ENCODE assay signal across 21 cellular contexts in the genomic region with DNA sequence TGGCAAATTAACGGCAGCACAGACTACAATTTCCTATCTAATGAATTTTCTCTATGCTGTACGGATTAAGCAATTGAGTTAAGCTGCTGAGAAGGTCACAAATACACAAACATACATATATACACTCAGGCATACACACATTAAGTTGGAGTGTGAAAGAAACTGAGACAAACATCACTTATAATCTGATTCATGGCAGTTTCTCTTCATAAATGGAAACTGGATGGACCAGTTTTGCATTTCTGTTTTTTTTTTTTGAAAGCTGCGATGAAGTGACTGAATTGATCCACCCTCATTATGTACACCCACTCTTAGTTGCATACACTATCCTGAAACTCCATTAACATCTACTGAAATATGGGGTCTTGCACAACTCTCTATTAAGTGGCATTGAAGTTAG. TPM values are rescaled to one million over a fixed set of nuclear protein-coding genes. Genes with fewer than 3 reads are reported as not detected.
A peak's percentile ranks its signal among the peaks of the same experiment; 100 is the strongest.
DNase-seq lines count a peak whose midpoint lies in the region; ATAC-seq and TF ChIP-seq lines count a peak whose summit lies in the region.
"Had no signal": no experiment of that assay in that cellular context is flagged by ENCODE, and none has a peak within 500 bp of the region (broad histone marks: within the 10 kb centered on the region; RNA-seq: fewer than 3 reads in every experiment).

No MANE protein-coding gene starts in this region.

- H3K4me3 Mint-ChIP-seq in type B pancreatic cell = peak overlapping the region; percentile 60
- H3K4me3 Mint-ChIP-seq: CD4-positive, alpha-beta memory T cell had no signal

- ATAC-seq in HG03196 (IDR thresholded peaks at IDR 0.05; ENCODE audit: unreplicated experiment) = no peak

- peaks cover 7% of the 10 kb centered on the region for H3K4me1 ChIP-seq in testis
- H3K4me1 ChIP-seq: BE2C had no signal

- DNase-seq in NCI-H345 (lab: John Stamatoyannopoulos, UW) (peak; percentile 20), NCI-H345 treated with DMSO at 0.1 percent for 48 hours (lab: John Stamatoyannopoulos, UW; ENCODE audit: unreplicated experiment) (no peak), NCI-H748 (lab: John Stamatoyannopoulos, UW; ENCODE audit: unreplicated experiment) (peak; percentile 79), epithelial cell of prostate (ENCODE audit: low read depth, low spot score) (peak; percentile 45), type B pancreatic cell (ENCODE audit: extremely low spot score, unreplicated experiment) (no peak), testis (no peak), OCI-M1 (lab: John Stamatoyannopoulos, UW) (no peak)
- DNase-seq: 8988T; BE2C; CD4-positive, alpha-beta memory T cell; GF-D8; GOT3; NCI-H1048; NCI-H1436 treated with DMSO at 0.1 percent for 48 hours; NCI-H2029 treated with DMSO at 0.1 percent for 48 hours; NCI-H526 treated with DMSO at 0.1 percent for 48 hours; Peyer's patch; Right ventricle myocardium superior had no signal

- TF ChIP-seq CTCF in type B pancreatic cell (conservative IDR thresholded peaks at IDR 0.05) (no peak), testis (IDR thresholded peaks at IDR 0.05) (no peak)

- peaks cover 15% of the 10 kb centered on the region for H3K9me3 Mint-ChIP-seq in type B pancreatic cell

- no peaks in the 10 kb centered on the region for H3K36me3 ChIP-seq in testis (ENCODE audit: low read depth, missing control alignments)
- H3K36me3 ChIP-seq: BE2C, Peyer's patch had no signal

- H3K9me3 ChIP-seq in testis = no peaks in the 10 kb centered on the region
- H3K9me3 ChIP-seq: BE2C, Peyer's patch had no signal

- peak overlapping the region; percentile 67 for H3K27ac Mint-ChIP-seq in type B pancreatic cell
- H3K27ac Mint-ChIP-seq: CD4-positive, alpha-beta memory T cell had no signal

- H3K4me1 Mint-ChIP-seq in type B pancreatic cell (ENCODE audit: unreplicated experiment) = peaks cover 18% of the 10 kb centered on the region

- no peaks in the 10 kb centered on the region for H3K27me3 ChIP-seq in testis
- H3K27me3 ChIP-seq: BE2C, Peyer's patch had no signal

- no peaks in the 10 kb centered on the region for H3K27me3 Mint-ChIP-seq in type B pancreatic cell

- intact Hi-C loops in testis (cut with DNase I; ENCODE audit: low total_unique reads) = no loop called here

- TF ChIP-seq POLR2A in testis (IDR thresholded peaks at IDR 0.05) = no peak

- H3K4me3 ChIP-seq in testis = no peak overlapping the region
- H3K4me3 ChIP-seq: Peyer's patch, SK-N-MC had no signal

- H3K27ac ChIP-seq in epithelial cell of prostate (no peak overlapping the region), testis (no peak overlapping the region)
- H3K27ac ChIP-seq: KMS-11, Peyer's patch, SK-N-MC had no signal

- 95 to 97% methylated on average over 3 of the region's 3 CpGs for WGBS in testis, 2 donors

- H3K36me3 Mint-ChIP-seq in type B pancreatic cell = no peaks in the 10 kb centered on the region
- H3K36me3 Mint-ChIP-seq: CD4-positive, alpha-beta memory T cell had no signal

RNA-seq across cellular contexts. Expression of a gene that starts 32.9 kb away (rescaled TPM):
- 23.0 and 50.9 TPM in 2 replicates for total RNA-seq in type B pancreatic cell (ENCODE audit: low replicate concordance)
- 1 to 10 TPM; 7.0 to 9.2 TPM for total RNA-seq in testis
- polyA plus RNA-seq in testis (ENCODE audit: insufficient read depth, low read depth, low replicate concordance) = 9.2 TPM

Comparison
In these comparisons a context has a peak if more than half of its experiments do, and no peak if none do; other contexts are left out.
1. DNase-seq: peak in NCI-H345 (single experiment), NCI-H748 (single experiment) and epithelial cell of prostate (single experiment); none in NCI-H345 treated with DMSO at 0.1 percent for 48 hours (single experiment), type B pancreatic cell (single experiment), testis (single experiment) and OCI-M1 (single experiment).